8 cellular contexts compared by ENCODE assay signal in genomic region chr9:91361294-91362201, GRCh38. TPM values are rescaled to one million over a fixed set of nuclear protein-coding genes. Genes with fewer than 3 reads are reported as not detected.
DNase-seq lines count a peak whose midpoint lies in the region; ATAC-seq and TF ChIP-seq lines count a peak whose summit lies in the region.

Gene AUH, minus strand, starts transcription at chr9:91361918. Its CDS starts 29 bp downstream, at chr9:91361889.

- WGBS in liver = 1% methylated on average over 86 of the region's 86 CpGs

- H3K27ac ChIP-seq in liver (ENCODE audit: low read depth in 1 of 2, low read length in 2 of 2) = peak within 1 kb of the TSS; percentile 91 to 94

- H3K27me3 ChIP-seq in liver (ENCODE audit: control insufficient read depth in 4 of 4, insufficient read depth in 4 of 4, low read length in 3 of 4) = no peaks in the 10 kb centered on the region

- no peaks in the 10 kb centered on the region for H3K36me3 ChIP-seq in liver (ENCODE audit: control insufficient read depth in 4 of 4, insufficient read depth in 3 of 4, low read depth in 1 of 4, low read length in 3 of 4)

- intact Hi-C loops in dendritic cell treated with granulocyte-macrophage colony-stimulating factor and Interleukin-4, amounts not matched to agents 40 ng/mL and 50 ng/mL, for 4 days (cut with micrococcal nuclease) = loop anchor here (5.0 kb wide), 1 partner anchor 56 kb away; no protein-coding TSS in a partner anchor

- H3K9me3 Mint-ChIP-seq in dendritic cell treated with granulocyte-macrophage colony-stimulating factor and Interleukin-4, amounts not matched to agents 40 ng/mL and 50 ng/mL, for 4 days = no peaks in the 10 kb centered on the region

- peak in 1 of 2 donors; percentile 2 for TF ChIP-seq RAD21 in liver (IDR thresholded peaks at IDR 0.05)

- H3K9me3 ChIP-seq in liver (ENCODE audit: control insufficient read depth in 4 of 4, low read length in 3 of 4) = no peaks in the 10 kb centered on the region

- peaks cover 0 to 26% (median 15%) of the 10 kb centered on the region in 4 donors for H3K4me1 ChIP-seq in liver (ENCODE audit: control insufficient read depth in 4 of 4, insufficient read depth in 4 of 4, low read length in 3 of 4)

- H3K4me1 Mint-ChIP-seq in dendritic cell treated with granulocyte-macrophage colony-stimulating factor and Interleukin-4, amounts not matched to agents 40 ng/mL and 50 ng/mL, for 4 days (ENCODE audit: low read depth) = peaks cover 44% of the 10 kb centered on the region

- DNase-seq in AG20443 (ENCODE audit: low spot score) (peak; percentile 100), NCI-H446 treated with DMSO at 0.1 percent for 48 hours (lab: John Stamatoyannopoulos, UW) (peak; percentile 14)
- peak; percentile 76 to 79 for DNase-seq in activated CD4-positive, alpha-beta T cell treated with anti-CD3 and anti-CD28 coated beads, Interleukin-2, amount 50 U/mL, for 4 hours
- DNase-seq in stimulated activated CD4-positive, alpha-beta T cell treated with anti-CD3 and anti-CD28 coated beads, Interleukin-4, amount 100 ng/mL, for 1 hour = peak; percentile 87

- TF ChIP-seq CTCF in liver (IDR thresholded peaks at IDR 0.05; ENCODE audit: low read depth, low read length, missing input control) = no peak

- peaks cover 48% of the 10 kb centered on the region for H3K36me3 Mint-ChIP-seq in dendritic cell treated with granulocyte-macrophage colony-stimulating factor and Interleukin-4, amounts not matched to agents 40 ng/mL and 50 ng/mL, for 4 days (ENCODE audit: low read depth)

- ATAC-seq in GM18868 (IDR thresholded peaks at IDR 0.05; ENCODE audit: unreplicated experiment) (peak; percentile 93), HG03103 (IDR thresholded peaks at IDR 0.05; ENCODE audit: low read depth, unreplicated experiment) (peak; percentile 77)

- H3K4me3 Mint-ChIP-seq in dendritic cell treated with granulocyte-macrophage colony-stimulating factor and Interleukin-4, amounts not matched to agents 40 ng/mL and 50 ng/mL, for 4 days = peak within 1 kb of the TSS; percentile 95

- peak within 1 kb of the TSS; percentile 80 to 90 (median 86) for H3K4me3 ChIP-seq in liver (ENCODE audit: low read depth in 1 of 3, low read length in 3 of 3)

- peak within 1 kb of the TSS; percentile 96 for H3K27ac Mint-ChIP-seq in dendritic cell treated with granulocyte-macrophage colony-stimulating factor and Interleukin-4, amounts not matched to agents 40 ng/mL and 50 ng/mL, for 4 days

- H3K9ac ChIP-seq in liver (ENCODE audit: low read depth in 1 of 2, low read length in 2 of 2) = peak within 1 kb of the TSS; percentile 55 to 86

- H3K27me3 Mint-ChIP-seq in dendritic cell treated with granulocyte-macrophage colony-stimulating factor and Interleukin-4, amounts not matched to agents 40 ng/mL and 50 ng/mL, for 4 days = no peaks in the 10 kb centered on the region

TF ChIP-seq in liver, 16 proteins besides CTCF, POLR2A, EP300 and RAD21:
- TF ChIP-seq SP1 (IDR thresholded peaks at IDR 0.05) (no peak), ATF3 (IDR thresholded peaks at IDR 0.05) (no peak), GABPA (IDR thresholded peaks at IDR 0.05 in 1 of 2, conservative IDR thresholded peaks at IDR 0.05 in 1 of 2) (no peak), HNF4A (conservative IDR thresholded peaks at IDR 0.05) (peak in 1 of 2 donors; percentile 15), NR2F2 (IDR thresholded peaks at IDR 0.05) (no peak), EGR1 (IDR thresholded peaks at IDR 0.05; ENCODE audit: low read depth in 2 of 2) (peak in 1 of 2 donors; percentile 71), JUND (IDR thresholded peaks at IDR 0.05) (no peak), TAF1 (conservative IDR thresholded peaks at IDR 0.05) (no peak), YY1 (IDR thresholded peaks at IDR 0.05) (peak; percentile 59)
TF ChIP-seq in liver: peak in this region for 3.

RNA-seq across cellular contexts. Expression of gene AUH, which starts in this region (rescaled TPM):
- total RNA-seq in liver = 10 to 100 TPM; 20.2 to 30.0 TPM
- polyA plus RNA-seq in liver = 10 to 100 TPM; 12.1 to 29.7 TPM

Comparison
In these comparisons a context has a peak if more than half of its experiments do, and no peak if none do; other contexts are left out.
1. Peak in every context shown above with its lines: DNase-seq, ATAC-seq, H3K4me3 ChIP-seq and H3K27ac ChIP-seq.
2. DNase-seq: peak in every context shown above with its lines; median percentile 100 in AG20443; 87 in stimulated activated CD4-positive, alpha-beta T cell treated with anti-CD3 and anti-CD28 coated beads, Interleukin-4, amount 100 ng/mL, for 1 hour; 78 in activated CD4-positive, alpha-beta T cell treated with anti-CD3 and anti-CD28 coated beads, Interleukin-2, amount 50 U/mL, for 4 hours; 14 in NCI-H446 treated with DMSO at 0.1 percent for 48 hours.